9 cellular contexts compared by ENCODE assay signal in the genomic region with DNA sequence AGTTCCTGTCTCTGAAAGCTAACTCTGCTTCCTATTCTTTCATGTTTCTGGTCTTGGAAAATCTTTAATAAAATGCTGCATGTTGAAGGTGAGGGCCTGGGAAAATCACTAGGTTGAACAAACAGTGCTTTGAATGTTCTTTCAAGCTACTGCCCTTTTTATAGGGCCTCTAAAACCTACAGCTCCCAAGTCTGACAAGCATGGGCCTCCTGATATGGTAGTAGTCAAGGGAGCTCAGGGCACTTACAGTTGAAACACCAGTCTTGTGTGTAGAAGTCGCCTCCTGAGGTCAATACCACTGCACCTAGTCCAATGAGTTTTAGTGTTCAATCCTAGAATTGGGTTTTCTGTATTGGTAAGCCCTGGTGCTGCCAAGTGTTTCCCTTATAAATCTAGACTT. TPM values are rescaled to one million over a fixed set of nuclear protein-coding genes. Genes with fewer than 3 reads are reported as not detected.
"Had no signal": no experiment of that assay in that cellular context is flagged by ENCODE, and none has a peak within 500 bp of the region (broad histone marks: within the 10 kb centered on the region; RNA-seq: fewer than 3 reads in every experiment).

No MANE protein-coding gene starts in this region.

- DNase-seq: GM23248, GOT3, H7, HFFc6 had no signal

- H2AFZ ChIP-seq: GM23248 had no signal

- H3K9ac ChIP-seq: GM23248 had no signal

- H3K9me3 ChIP-seq: HAP-1 had no signal

- ATAC-seq: HCT116, HepG2 had no signal

- H3K4me3 ChIP-seq: GM23248, HAP-1 had no signal

- H3K27ac ChIP-seq: GM23248, HL-60 had no signal

RNA-seq across cellular contexts. Expression of a gene that starts 20.5 kb away (rescaled TPM):
- polyA plus RNA-seq: IgD-negative memory B cell had no signal
